9 cellular contexts compared by ENCODE assay signal in the genomic region with DNA sequence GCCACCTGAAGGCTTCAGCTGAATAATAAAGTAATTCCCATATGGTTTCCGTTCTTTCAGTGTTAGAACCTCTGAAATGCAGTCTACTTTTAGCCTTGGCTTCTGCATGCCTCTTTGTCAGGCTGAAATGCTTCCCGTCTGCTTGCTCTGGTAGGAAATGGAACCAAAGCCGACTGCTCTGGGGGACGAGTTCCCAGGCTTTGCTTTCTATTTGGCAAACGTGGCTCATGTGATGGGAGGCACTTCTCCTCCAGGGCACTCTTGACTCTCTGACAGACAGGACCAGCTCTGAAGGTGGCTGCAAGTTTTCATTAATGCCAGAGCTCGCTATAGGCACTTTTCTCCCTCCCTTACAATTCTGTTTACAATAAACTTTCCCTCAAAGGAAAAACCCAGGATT.
A peak's percentile ranks its signal among the peaks of the same experiment; 100 is the strongest.
DNase-seq lines count a peak whose midpoint lies in the region; ATAC-seq and TF ChIP-seq lines count a peak whose summit lies in the region.
"Had no signal": no experiment of that assay in that cellular context is flagged by ENCODE, and none has a peak within 500 bp of the region (broad histone marks: within the 10 kb centered on the region; RNA-seq: fewer than 3 reads in every experiment).

No MANE protein-coding gene starts in this region.

- WGBS in psoas muscle, 3 donors: 4 to 8% (median 8%) methylated on average over 6 of the region's 6 CpGs

- no peaks in the 10 kb centered on the region for H3K36me3 Mint-ChIP-seq in activated naive CD4-positive, alpha-beta T cell treated with anti-CD3 and anti-CD28 coated beads, Interleukin-2, amount 50 U/mL, for 72 hours

- H3K4me1 ChIP-seq in left ventricle myocardium inferior: peaks cover 44% of the 10 kb centered on the region
- peaks cover 6% of the 10 kb centered on the region for H3K4me1 ChIP-seq in psoas muscle

- no peaks in the 10 kb centered on the region for H3K27me3 ChIP-seq in left ventricle myocardium inferior (ENCODE audit: low read depth)
- H3K27me3 ChIP-seq in psoas muscle (ENCODE audit: insufficient read depth in 3 of 3, low read length in 2 of 3): no peaks in the 10 kb centered on the region

- no peak overlapping the region for H3K27ac Mint-ChIP-seq in activated naive CD4-positive, alpha-beta T cell treated with anti-CD3 and anti-CD28 coated beads, Interleukin-2, amount 50 U/mL, for 72 hours

- TF ChIP-seq CTCF in left ventricle myocardium inferior (IDR thresholded peaks at IDR 0.05; ENCODE audit: borderline replicate concordance) (no peak), psoas muscle (IDR thresholded peaks at IDR 0.05) (no peak)

- H3K27ac ChIP-seq in left ventricle myocardium inferior (replicated peaks) (peak overlapping the region; percentile 68), psoas muscle (no peak overlapping the region)

- H3K9me3 Mint-ChIP-seq in activated naive CD4-positive, alpha-beta T cell treated with anti-CD3 and anti-CD28 coated beads, Interleukin-2, amount 50 U/mL, for 72 hours: peaks cover 3 to 6% of the 10 kb centered on the region in 2 donors

- H3K36me3 ChIP-seq in left ventricle myocardium inferior (no peaks in the 10 kb centered on the region), psoas muscle (ENCODE audit: insufficient read depth in 1 of 2, low read depth in 1 of 2) (no peaks in the 10 kb centered on the region)

- ATAC-seq in psoas muscle (peak in 2 of 4 donors; percentile 52 to 53), GM18519 (IDR thresholded peaks at IDR 0.05; ENCODE audit: low FRiP score, unreplicated experiment) (no peak)
- ATAC-seq in activated naive CD4-positive, alpha-beta T cell treated with anti-CD3 and anti-CD28 coated beads, Interleukin-2, amount 50 U/mL, for 72 hours: no peak

- no peaks in the 10 kb centered on the region for H3K9me3 ChIP-seq in left ventricle myocardium inferior (replicated peaks)
- no peaks in the 10 kb centered on the region for H3K9me3 ChIP-seq in psoas muscle

- H3K4me3 ChIP-seq in left ventricle myocardium inferior: peak overlapping the region; percentile 39
- peak overlapping the region; percentile 5 for H3K4me3 ChIP-seq in psoas muscle

- intact Hi-C loops in left ventricle myocardium inferior (cut with micrococcal nuclease): no loop called here
- intact Hi-C loops in psoas muscle (cut with DNase I): no loop called here

- DNase-seq in COLO829 (ENCODE audit: low spot score) (peak; percentile 44), amniotic stem cell (lab: John Stamatoyannopoulos, UW) (peak; percentile 22), left ventricle myocardium inferior (peak; percentile 25), psoas muscle (no peak), Kasumi-1 (lab: John Stamatoyannopoulos, UW) (no peak), 8988T (no peak)
- DNase-seq in activated naive CD4-positive, alpha-beta T cell treated with anti-CD3 and anti-CD28 coated beads, Interleukin-2, amount 50 U/mL, for 72 hours (ENCODE audit: low spot score in 2 of 2): no peak
- DNase-seq: cerebellar nuclear complex had no signal

Comparison
In these comparisons a context has a peak if more than half of its experiments do, and no peak if none do; other contexts are left out.
1. DNase-seq: peak in COLO829 (single experiment), amniotic stem cell (single experiment) and left ventricle myocardium inferior (single experiment); none in psoas muscle (0 of 2), Kasumi-1 (0 of 2), activated naive CD4-positive, alpha-beta T cell treated with anti-CD3 and anti-CD28 coated beads, Interleukin-2, amount 50 U/mL, for 72 hours (0 of 2) and 8988T (single experiment).